Comparison of ENCODE assay signal across 1 cellular context in the genomic region with DNA sequence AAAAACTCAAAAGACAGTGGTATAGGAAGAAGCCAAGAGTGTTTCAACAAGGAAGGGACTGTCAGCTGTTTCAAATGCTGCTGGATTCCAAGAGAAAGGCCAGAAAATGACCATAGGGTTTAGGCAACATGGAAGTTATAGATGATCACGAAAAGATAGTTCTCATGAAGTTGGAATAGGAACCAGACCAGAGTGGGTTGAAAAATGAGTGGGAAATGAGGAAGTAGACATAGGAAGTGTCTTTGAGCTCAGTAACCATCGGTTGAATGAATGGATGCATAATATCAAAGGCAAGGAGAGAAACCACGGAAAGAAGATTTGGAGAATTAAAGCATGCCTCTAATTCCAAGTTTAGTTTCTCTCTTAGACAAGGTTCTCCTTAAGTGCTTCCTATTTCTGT.
TF ChIP-seq lines count a peak whose summit lies in the region.

No MANE protein-coding gene starts in this region.

TF ChIP-seq in GM12878, 131 proteins besides CTCF, POLR2A, EP300 and RAD21:
- TF ChIP-seq TCF12 (IDR thresholded peaks at IDR 0.05; ENCODE audit: low read depth, low read length): no peak
- peak; percentile 35; the same call in 1 of the 2 replicates for TF ChIP-seq RUNX3 (IDR thresholded peaks at IDR 0.05; ENCODE audit: low read length)
- no peak for TF ChIP-seq HDAC6 (IDR thresholded peaks at IDR 0.05; ENCODE audit: unreplicated experiment)
- TF ChIP-seq RAD51 (IDR thresholded peaks at IDR 0.05): no peak
- TF ChIP-seq ZNF217 (IDR thresholded peaks at IDR 0.05): no peak
- no peak for TF ChIP-seq NR2F1 (conservative IDR thresholded peaks at IDR 0.05)
- no peak for TF ChIP-seq MTA2 (IDR thresholded peaks at IDR 0.05; ENCODE audit: low read depth)
- TF ChIP-seq, protein P1, sequence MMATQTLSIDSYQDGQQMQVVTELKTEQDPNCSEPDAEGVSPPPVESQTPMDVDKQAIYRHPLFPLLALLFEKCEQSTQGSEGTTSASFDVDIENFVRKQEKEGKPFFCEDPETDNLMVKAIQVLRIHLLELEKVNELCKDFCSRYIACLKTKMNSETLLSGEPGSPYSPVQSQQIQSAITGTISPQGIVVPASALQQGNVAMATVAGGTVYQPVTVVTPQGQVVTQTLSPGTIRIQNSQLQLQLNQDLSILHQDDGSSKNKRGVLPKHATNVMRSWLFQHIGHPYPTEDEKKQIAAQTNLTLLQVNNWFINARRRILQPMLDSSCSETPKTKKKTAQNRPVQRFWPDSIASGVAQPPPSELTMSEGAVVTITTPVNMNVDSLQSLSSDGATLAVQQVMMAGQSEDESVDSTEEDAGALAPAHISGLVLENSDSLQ (IDR thresholded peaks at IDR 0.05): no peak
- TF ChIP-seq BRCA1 (IDR thresholded peaks at IDR 0.05; ENCODE audit: low read depth, low read length): no peak
- TF ChIP-seq, protein P2, sequence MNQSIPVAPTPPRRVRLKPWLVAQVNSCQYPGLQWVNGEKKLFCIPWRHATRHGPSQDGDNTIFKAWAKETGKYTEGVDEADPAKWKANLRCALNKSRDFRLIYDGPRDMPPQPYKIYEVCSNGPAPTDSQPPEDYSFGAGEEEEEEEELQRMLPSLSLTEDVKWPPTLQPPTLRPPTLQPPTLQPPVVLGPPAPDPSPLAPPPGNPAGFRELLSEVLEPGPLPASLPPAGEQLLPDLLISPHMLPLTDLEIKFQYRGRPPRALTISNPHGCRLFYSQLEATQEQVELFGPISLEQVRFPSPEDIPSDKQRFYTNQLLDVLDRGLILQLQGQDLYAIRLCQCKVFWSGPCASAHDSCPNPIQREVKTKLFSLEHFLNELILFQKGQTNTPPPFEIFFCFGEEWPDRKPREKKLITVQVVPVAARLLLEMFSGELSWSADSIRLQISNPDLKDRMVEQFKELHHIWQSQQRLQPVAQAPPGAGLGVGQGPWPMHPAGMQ (IDR thresholded peaks at IDR 0.05; ENCODE audit: borderline replicate concordance): no peak
- TF ChIP-seq CREB1 (IDR thresholded peaks at IDR 0.05; ENCODE audit: low read depth): no peak
- no peak for TF ChIP-seq HDGF (IDR thresholded peaks at IDR 0.05)
- TF ChIP-seq YBX1 (IDR thresholded peaks at IDR 0.05): no peak
- TF ChIP-seq IKZF2 (IDR thresholded peaks at IDR 0.05): peak in 1 of 2 experiments; percentile 54; a peak in 3 of 4 replicates
- no peak for TF ChIP-seq BHLHE40 (IDR thresholded peaks at IDR 0.05; ENCODE audit: borderline replicate concordance in 1 of 2, low read depth in 2 of 2, low read length in 1 of 2)
- no peak for TF ChIP-seq CHD2 (IDR thresholded peaks at IDR 0.05; ENCODE audit: borderline replicate concordance, low read depth, low read length)
- TF ChIP-seq POLR2AphosphoS5 (IDR thresholded peaks at IDR 0.05; ENCODE audit: low read length): no peak
- TF ChIP-seq, protein P3, sequence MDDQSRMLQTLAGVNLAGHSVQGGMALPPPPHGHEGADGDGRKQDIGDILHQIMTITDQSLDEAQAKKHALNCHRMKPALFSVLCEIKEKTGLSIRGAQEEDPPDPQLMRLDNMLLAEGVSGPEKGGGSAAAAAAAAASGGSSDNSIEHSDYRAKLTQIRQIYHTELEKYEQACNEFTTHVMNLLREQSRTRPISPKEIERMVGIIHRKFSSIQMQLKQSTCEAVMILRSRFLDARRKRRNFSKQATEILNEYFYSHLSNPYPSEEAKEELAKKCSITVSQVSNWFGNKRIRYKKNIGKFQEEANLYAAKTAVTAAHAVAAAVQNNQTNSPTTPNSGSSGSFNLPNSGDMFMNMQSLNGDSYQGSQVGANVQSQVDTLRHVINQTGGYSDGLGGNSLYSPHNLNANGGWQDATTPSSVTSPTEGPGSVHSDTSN (IDR thresholded peaks at IDR 0.05; ENCODE audit: insufficient replicate concordance, low read depth, low read length): no peak
- TF ChIP-seq RFX5 (IDR thresholded peaks at IDR 0.05; ENCODE audit: low read depth, low read length): no peak
- no peak for TF ChIP-seq MYB (IDR thresholded peaks at IDR 0.05; ENCODE audit: borderline replicate concordance, low read depth, low read length)
- no peak for TF ChIP-seq ASH2L (IDR thresholded peaks at IDR 0.05; ENCODE audit: borderline replicate concordance, low read depth)
- TF ChIP-seq EED (IDR thresholded peaks at IDR 0.05; ENCODE audit: low read depth): peak; percentile 36
- TF ChIP-seq NRF1 (conservative IDR thresholded peaks at IDR 0.05; ENCODE audit: low read depth, low read length): no peak
- TF ChIP-seq NFXL1 (IDR thresholded peaks at IDR 0.05; ENCODE audit: borderline replicate concordance): no peak
- TF ChIP-seq SPI1 (IDR thresholded peaks at IDR 0.05; ENCODE audit: borderline replicate concordance, insufficient read depth, low read depth, low read length): peak; percentile 69
- TF ChIP-seq IKZF1 (conservative IDR thresholded peaks at IDR 0.05): peak; percentile 37; the same call in 1 of the 2 replicates
- TF ChIP-seq, protein P4, sequence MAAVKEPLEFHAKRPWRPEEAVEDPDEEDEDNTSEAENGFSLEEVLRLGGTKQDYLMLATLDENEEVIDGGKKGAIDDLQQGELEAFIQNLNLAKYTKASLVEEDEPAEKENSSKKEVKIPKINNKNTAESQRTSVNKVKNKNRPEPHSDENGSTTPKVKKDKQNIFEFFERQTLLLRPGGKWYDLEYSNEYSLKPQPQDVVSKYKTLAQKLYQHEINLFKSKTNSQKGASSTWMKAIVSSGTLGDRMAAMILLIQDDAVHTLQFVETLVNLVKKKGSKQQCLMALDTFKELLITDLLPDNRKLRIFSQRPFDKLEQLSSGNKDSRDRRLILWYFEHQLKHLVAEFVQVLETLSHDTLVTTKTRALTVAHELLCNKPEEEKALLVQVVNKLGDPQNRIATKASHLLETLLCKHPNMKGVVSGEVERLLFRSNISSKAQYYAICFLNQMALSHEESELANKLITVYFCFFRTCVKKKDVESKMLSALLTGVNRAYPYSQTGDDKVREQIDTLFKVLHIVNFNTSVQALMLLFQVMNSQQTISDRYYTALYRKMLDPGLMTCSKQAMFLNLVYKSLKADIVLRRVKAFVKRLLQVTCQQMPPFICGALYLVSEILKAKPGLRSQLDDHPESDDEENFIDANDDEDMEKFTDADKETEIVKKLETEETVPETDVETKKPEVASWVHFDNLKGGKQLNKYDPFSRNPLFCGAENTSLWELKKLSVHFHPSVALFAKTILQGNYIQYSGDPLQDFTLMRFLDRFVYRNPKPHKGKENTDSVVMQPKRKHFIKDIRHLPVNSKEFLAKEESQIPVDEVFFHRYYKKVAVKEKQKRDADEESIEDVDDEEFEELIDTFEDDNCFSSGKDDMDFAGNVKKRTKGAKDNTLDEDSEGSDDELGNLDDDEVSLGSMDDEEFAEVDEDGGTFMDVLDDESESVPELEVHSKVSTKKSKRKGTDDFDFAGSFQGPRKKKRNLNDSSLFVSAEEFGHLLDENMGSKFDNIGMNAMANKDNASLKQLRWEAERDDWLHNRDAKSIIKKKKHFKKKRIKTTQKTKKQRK (IDR thresholded peaks at IDR 0.05; ENCODE audit: low read depth, low read length): no peak
- TF ChIP-seq CEBPB (IDR thresholded peaks at IDR 0.05; ENCODE audit: borderline replicate concordance in 1 of 2, low read depth in 2 of 2, low read length in 2 of 2): no peak
TF ChIP-seq in GM12878: peak in this region for 5.
